ENCODE assay signal across 8 cellular contexts in the genomic region with DNA sequence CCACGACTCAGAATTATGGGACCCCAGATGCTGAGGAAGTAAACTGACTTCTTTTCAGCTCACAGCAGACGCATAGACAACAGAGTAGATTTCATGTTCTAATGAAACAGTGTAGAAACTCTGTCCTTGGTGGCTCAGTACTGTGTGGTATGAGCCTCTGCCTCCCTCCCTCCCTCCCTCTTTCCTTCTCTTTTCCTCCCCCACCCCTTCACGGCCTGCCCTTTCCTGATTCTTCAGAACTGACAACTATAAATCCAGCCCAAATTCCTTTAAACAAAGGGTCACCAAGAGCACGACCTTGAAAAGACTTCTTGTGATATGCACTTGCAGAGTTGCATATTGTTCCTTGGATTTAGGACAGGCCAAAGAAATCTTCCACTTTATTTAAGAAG.
DNase-seq lines count a peak whose midpoint lies in the region; ATAC-seq, FAIRE-seq and TF ChIP-seq lines count a peak whose summit lies in the region.

No MANE protein-coding gene starts in this region.

- TF ChIP-seq POLR2A in GM12892 (IDR thresholded peaks at IDR 0.05; ENCODE audit: low read depth, low read length), result no peak

- ATAC-seq in left ventricle myocardium superior (peak; percentile 43), sciatic nerve (peak; percentile 62), HG03097 (IDR thresholded peaks at IDR 0.05; ENCODE audit: low FRiP score, unreplicated experiment) (no peak), GM18858 (IDR thresholded peaks at IDR 0.05; ENCODE audit: unreplicated experiment) (no peak)

- H3K4me1 Mint-ChIP-seq in activated naive CD4-positive, alpha-beta T cell treated with anti-CD3 and anti-CD28 coated beads for 36 hours (ENCODE audit: low read depth), result peaks cover 59% of the 10 kb centered on the region

- no peaks in the 10 kb centered on the region for H3K27me3 Mint-ChIP-seq in activated naive CD4-positive, alpha-beta T cell treated with anti-CD3 and anti-CD28 coated beads for 36 hours (ENCODE audit: low read depth)

- H3K27ac Mint-ChIP-seq in activated naive CD4-positive, alpha-beta T cell treated with anti-CD3 and anti-CD28 coated beads for 36 hours, result no peak overlapping the region

- H3K4me3 Mint-ChIP-seq in activated naive CD4-positive, alpha-beta T cell treated with anti-CD3 and anti-CD28 coated beads for 36 hours, result no peak overlapping the region

- CTCF ChIA-PET in activated naive CD4-positive, alpha-beta T cell treated with anti-CD3 and anti-CD28 coated beads for 36 hours (lab: Charles Lee), result interaction anchor here (0.7 to 1.6 kb wide), 3 partner anchors 24 to 223 kb away, joined by 3 to 6 read pairs (median 4); no protein-coding TSS in a partner anchor

- in situ Hi-C loops in SK-MEL-5 (cut with HindIII; ENCODE audit: low pct_unique_long_range_greater_than_20kb, low sequenced_read_pairs), result no loop called here

- no peaks in the 10 kb centered on the region for H3K9me3 Mint-ChIP-seq in activated naive CD4-positive, alpha-beta T cell treated with anti-CD3 and anti-CD28 coated beads for 36 hours

- peaks cover 5% of the 10 kb centered on the region for H3K36me3 Mint-ChIP-seq in activated naive CD4-positive, alpha-beta T cell treated with anti-CD3 and anti-CD28 coated beads for 36 hours (ENCODE audit: low read depth)

- intact Hi-C loops in left ventricle myocardium superior (cut with micrococcal nuclease), result loop anchor here (10.0 kb wide), 1 partner anchor 159 kb away; no protein-coding TSS in a partner anchor
- intact Hi-C loops in sciatic nerve (cut with DNase I), result no loop called here
- intact Hi-C loops in activated naive CD4-positive, alpha-beta T cell treated with anti-CD3 and anti-CD28 coated beads for 36 hours (cut with micrococcal nuclease), result loop anchor here (2.0 to 5.0 kb wide), 2 partner anchors 63 to 86 kb away; no protein-coding TSS in a partner anchor

- FAIRE-seq in GM12892 (lab: Jason Lieb, UNC), result peak; percentile 27

- no peak for DNase-seq in GM12892 (ENCODE audit: insufficient read length)
- peak; percentile 15 for DNase-seq in SK-MEL-5 (ENCODE audit: low read depth, low spot score)
- DNase-seq in left ventricle myocardium superior, result no peak
- no peak for DNase-seq in sciatic nerve (ENCODE audit: low spot score)
- DNase-seq in activated naive CD4-positive, alpha-beta T cell treated with anti-CD3 and anti-CD28 coated beads for 36 hours, result no peak
- DNase-seq in COLO668 (lab: John Stamatoyannopoulos, UW; ENCODE audit: unreplicated experiment), result no peak

Comparison
In these comparisons a context has a peak if more than half of its experiments do, and no peak if none do; other contexts are left out.
1. ATAC-seq: peak in left ventricle myocardium superior (single experiment) and sciatic nerve (single experiment); none in HG03097 (single experiment) and GM18858 (single experiment).